In the genomic region with DNA sequence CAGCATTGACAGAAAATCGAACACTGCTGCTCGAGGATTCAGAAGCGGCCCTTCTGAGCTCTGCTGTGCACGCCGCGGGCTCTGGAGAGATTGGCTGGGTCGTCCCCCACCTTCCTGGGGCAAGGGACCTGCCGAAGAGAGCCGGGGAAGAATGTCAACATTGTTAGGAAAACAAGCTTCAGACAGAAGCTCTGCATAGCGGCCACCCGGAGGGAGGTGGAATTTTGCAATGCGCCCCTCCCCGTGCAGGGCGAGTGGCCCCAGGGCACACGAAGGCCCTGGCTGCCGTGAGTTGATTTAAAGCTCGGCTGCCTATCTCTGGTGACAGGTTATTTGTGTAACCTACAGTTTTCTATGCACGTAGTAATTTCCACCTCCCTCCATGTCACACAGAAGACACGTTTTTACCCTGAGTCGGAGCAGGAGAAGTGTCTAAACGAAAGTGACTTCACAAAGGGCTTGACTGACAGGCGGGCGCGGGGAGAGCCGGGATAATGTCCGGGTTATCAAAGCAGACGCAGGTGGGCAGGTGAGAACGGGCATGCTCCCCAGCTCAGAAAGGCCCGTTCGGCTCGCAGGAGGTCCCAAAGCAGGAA, we compare ENCODE assay signal across 11 cellular contexts.
DNase-seq lines count a peak whose midpoint lies in the region; FAIRE-seq and TF ChIP-seq lines count a peak whose summit lies in the region.
"Had no signal": no experiment of that assay in that cellular context is flagged by ENCODE, and none has a peak within 500 bp of the region (broad histone marks: within the 10 kb centered on the region; RNA-seq: fewer than 3 reads in every experiment).

No MANE protein-coding gene starts in this region.

- POLR2A ChIA-PET in activated CD4-positive, alpha-beta memory T cell treated with anti-CD3 and anti-CD28 coated beads, Interleukin-2, amount 10 ng/mL, durations not matched to agents 7 days and 5 days (lab: Charles Lee): no interaction called here

- H3K9me1 ChIP-seq in keratinocyte (ENCODE audit: control insufficient read depth, extremely low read depth, insufficient read depth, low read length): peaks cover 3% of the 10 kb centered on the region

- H3K4me3 Mint-ChIP-seq in activated T-cell treated with anti-CD3 and anti-CD28 coated beads, Interleukin-2, amount 50 U/mL, for 24 hours: no peak overlapping the region
- peak overlapping the region; percentile 42 for H3K4me3 Mint-ChIP-seq in activated naive CD8-positive, alpha-beta T cell treated with anti-CD3 and anti-CD28 coated beads for 36 hours
- H3K4me3 Mint-ChIP-seq in activated CD4-positive, alpha-beta memory T cell treated with anti-CD3 and anti-CD28 coated beads, Interleukin-2, amount 10 ng/mL, durations not matched to agents 7 days and 5 days: no peak overlapping the region

- H3K9ac ChIP-seq in keratinocyte (ENCODE audit: control insufficient read depth, extremely low read depth, insufficient read depth, low read length): peak overlapping the region; percentile 60

- H4K20me1 ChIP-seq in keratinocyte (ENCODE audit: control insufficient read depth, extremely low read depth, insufficient read depth, low read length): no peaks in the 10 kb centered on the region

- H3K79me2 ChIP-seq in keratinocyte (ENCODE audit: control insufficient read depth, insufficient read depth, low read length): no peaks in the 10 kb centered on the region

- H3K36me3 ChIP-seq in keratinocyte (ENCODE audit: control insufficient read depth in 2 of 2, extremely low read depth in 1 of 2, insufficient read depth in 2 of 2, low read length in 2 of 2): no peaks in the 10 kb centered on the region
- no peaks in the 10 kb centered on the region for H3K36me3 ChIP-seq in stomach
- H3K36me3 ChIP-seq: cardiac muscle cell, pancreas had no signal

- TF ChIP-seq CTCF in keratinocyte (optimal IDR thresholded peaks at IDR 0.05 in 1 of 3, IDR thresholded peaks at IDR 0.05 in 1 of 3, conservative IDR thresholded peaks at IDR 0.05 in 1 of 3; ENCODE audit: extremely low read depth in 1 of 3, insufficient read depth in 2 of 3, low read length in 3 of 3) (no peak), stomach (IDR thresholded peaks at IDR 0.05) (no peak)

- peak overlapping the region; percentile 81 for H2AFZ ChIP-seq in keratinocyte (ENCODE audit: control insufficient read depth, low read length)

- no peak for DNase-seq in activated T-cell treated with anti-CD3 and anti-CD28 coated beads, Interleukin-2, amount 50 U/mL, for 24 hours
- no peak for DNase-seq in activated T-cell treated with anti-CD3 and anti-CD28 coated beads, Interleukin-2, amount 50 U/mL, for 1 hour
- no peak for DNase-seq in activated naive CD8-positive, alpha-beta T cell treated with anti-CD3 and anti-CD28 coated beads for 36 hours
- DNase-seq in keratinocyte (ENCODE audit: low read depth, low spot score) (no peak), stomach (no peak), NCI-H524 treated with DMSO at 0.1 percent for 48 hours (lab: John Stamatoyannopoulos, UW) (no peak), NCI-H82 (lab: John Stamatoyannopoulos, UW) (no peak)
- no peak for DNase-seq in activated CD4-positive, alpha-beta memory T cell treated with anti-CD3 and anti-CD28 coated beads, Interleukin-2, amount 10 ng/mL, durations not matched to agents 7 days and 5 days
- DNase-seq: activated CD8-positive, alpha-beta memory T cell treated with anti-CD3 and anti-CD28 coated beads for 24 hours had no signal

- H3K4me1 ChIP-seq in keratinocyte (ENCODE audit: control insufficient read depth, extremely low read depth, insufficient read depth, low read length): peaks cover 16% of the 10 kb centered on the region
- H3K4me1 ChIP-seq in stomach: peaks cover 8 to 31% (median 15%) of the 10 kb centered on the region in 4 donors
- H3K4me1 ChIP-seq: pancreas had no signal

- H3K4me1 Mint-ChIP-seq in activated T-cell treated with anti-CD3 and anti-CD28 coated beads, Interleukin-2, amount 50 U/mL, for 24 hours (ENCODE audit: low read depth): peaks cover 10% of the 10 kb centered on the region
- peaks cover 7% of the 10 kb centered on the region for H3K4me1 Mint-ChIP-seq in activated naive CD8-positive, alpha-beta T cell treated with anti-CD3 and anti-CD28 coated beads for 36 hours
- H3K4me1 Mint-ChIP-seq in activated CD4-positive, alpha-beta memory T cell treated with anti-CD3 and anti-CD28 coated beads, Interleukin-2, amount 10 ng/mL, durations not matched to agents 7 days and 5 days: no peaks in the 10 kb centered on the region

- WGBS in stomach, 5 donors: 18 to 42% (median 30%) methylated on average over 26 to 31 of the region's 31 CpGs

- peak; percentile 87 for FAIRE-seq in keratinocyte (lab: Jason Lieb, UNC)
- FAIRE-seq: pancreas had no signal

- H3K4me2 ChIP-seq in keratinocyte (ENCODE audit: control insufficient read depth, extremely low read depth, insufficient read depth, low read depth, low read length): peak overlapping the region; percentile 97

- no peak for TF ChIP-seq POLR2A in stomach (IDR thresholded peaks at IDR 0.05)

- peak overlapping the region; percentile 18 for H3K27ac Mint-ChIP-seq in activated T-cell treated with anti-CD3 and anti-CD28 coated beads, Interleukin-2, amount 50 U/mL, for 24 hours
- H3K27ac Mint-ChIP-seq in activated naive CD8-positive, alpha-beta T cell treated with anti-CD3 and anti-CD28 coated beads for 36 hours: no peak overlapping the region
- no peak overlapping the region for H3K27ac Mint-ChIP-seq in activated CD4-positive, alpha-beta memory T cell treated with anti-CD3 and anti-CD28 coated beads, Interleukin-2, amount 10 ng/mL, durations not matched to agents 7 days and 5 days

- H3K27me3 ChIP-seq in keratinocyte (ENCODE audit: control insufficient read depth, extremely low read depth, insufficient read depth, low read length): no peaks in the 10 kb centered on the region
- peaks cover 0 to 33% (median 0%) of the 10 kb centered on the region in 3 donors for H3K27me3 ChIP-seq in stomach
- H3K27me3 ChIP-seq: cardiac muscle cell, pancreas had no signal

- no peaks in the 10 kb centered on the region for H3K36me3 Mint-ChIP-seq in activated T-cell treated with anti-CD3 and anti-CD28 coated beads, Interleukin-2, amount 50 U/mL, for 24 hours (ENCODE audit: low read depth)
- no peaks in the 10 kb centered on the region for H3K36me3 Mint-ChIP-seq in activated naive CD8-positive, alpha-beta T cell treated with anti-CD3 and anti-CD28 coated beads for 36 hours
- H3K36me3 Mint-ChIP-seq in activated CD4-positive, alpha-beta memory T cell treated with anti-CD3 and anti-CD28 coated beads, Interleukin-2, amount 10 ng/mL, durations not matched to agents 7 days and 5 days (ENCODE audit: low read depth): no peaks in the 10 kb centered on the region

- H3K9me3 Mint-ChIP-seq in activated T-cell treated with anti-CD3 and anti-CD28 coated beads, Interleukin-2, amount 50 U/mL, for 24 hours: no peaks in the 10 kb centered on the region
- no peaks in the 10 kb centered on the region for H3K9me3 Mint-ChIP-seq in activated naive CD8-positive, alpha-beta T cell treated with anti-CD3 and anti-CD28 coated beads for 36 hours
- H3K9me3 Mint-ChIP-seq in activated CD4-positive, alpha-beta memory T cell treated with anti-CD3 and anti-CD28 coated beads, Interleukin-2, amount 10 ng/mL, durations not matched to agents 7 days and 5 days: no peaks in the 10 kb centered on the region

- H3K4me3 ChIP-seq in keratinocyte (ENCODE audit: control insufficient read depth in 2 of 3, extremely low read depth in 1 of 3, insufficient read depth in 2 of 3, low read depth in 1 of 3, low read length in 3 of 3): peak overlapping the region in 2 of 3 experiments; percentile 24 to 48
- H3K4me3 ChIP-seq in stomach: peak overlapping the region in 3 of 4 donors; percentile 13 to 31 (median 24)
- H3K4me3 ChIP-seq: cardiac muscle cell, pancreas had no signal

- intact Hi-C loops in stomach (cut with DNase I; ENCODE audit: low total_unique reads): no loop called here

- dilution Hi-C loops in keratinocyte (cut with MboI; ENCODE audit: extremely low pct_ligation_motif_present, low sequenced_read_pairs): no loop called here

- peaks cover 2% of the 10 kb centered on the region for H3K27me3 Mint-ChIP-seq in activated T-cell treated with anti-CD3 and anti-CD28 coated beads, Interleukin-2, amount 50 U/mL, for 24 hours
- H3K27me3 Mint-ChIP-seq in activated naive CD8-positive, alpha-beta T cell treated with anti-CD3 and anti-CD28 coated beads for 36 hours: no peaks in the 10 kb centered on the region
- no peaks in the 10 kb centered on the region for H3K27me3 Mint-ChIP-seq in activated CD4-positive, alpha-beta memory T cell treated with anti-CD3 and anti-CD28 coated beads, Interleukin-2, amount 10 ng/mL, durations not matched to agents 7 days and 5 days

- no peaks in the 10 kb centered on the region for H3K9me3 ChIP-seq in keratinocyte (ENCODE audit: control insufficient read depth, low read depth, low read length)
- H3K9me3 ChIP-seq in stomach: no peaks in the 10 kb centered on the region
- H3K9me3 ChIP-seq: pancreas had no signal

- TF ChIP-seq EP300 in stomach (IDR thresholded peaks at IDR 0.05): no peak

- H3K27ac ChIP-seq in keratinocyte (ENCODE audit: control insufficient read depth, insufficient read depth, low read length) (peak overlapping the region; percentile 69), stomach (peak overlapping the region in 4 of 5 donors; percentile 47 to 66 (median 62))
- H3K27ac ChIP-seq: cardiac muscle cell, pancreas had no signal

- CTCF ChIA-PET in activated CD4-positive, alpha-beta memory T cell treated with anti-CD3 and anti-CD28 coated beads, Interleukin-2, amount 10 ng/mL, durations not matched to agents 7 days and 5 days (lab: Charles Lee): no interaction called here
